10 cellular contexts compared by ENCODE assay signal in the genomic region with DNA sequence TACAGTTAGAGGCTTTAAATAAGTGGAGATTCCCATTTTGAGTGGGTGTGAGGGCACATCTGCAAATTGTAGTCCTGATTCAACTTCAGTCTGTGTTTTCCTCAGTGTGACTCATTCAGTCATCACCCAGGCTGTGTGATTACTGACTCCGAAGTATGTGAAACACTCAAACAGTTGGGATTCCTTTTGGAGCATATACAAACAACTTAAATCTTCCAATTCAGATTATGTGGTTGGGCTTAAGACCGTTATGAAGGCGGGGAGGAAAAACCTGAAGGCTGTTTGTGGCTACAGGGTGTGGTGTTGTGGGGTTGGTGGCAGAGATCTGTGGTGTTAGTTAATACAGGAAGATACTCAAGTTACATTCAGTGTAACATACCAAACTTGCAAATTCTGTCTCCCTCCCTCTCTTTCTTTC.
DNase-seq lines count a peak whose midpoint lies in the region; ATAC-seq and TF ChIP-seq lines count a peak whose summit lies in the region.
"Had no signal": no experiment of that assay in that cellular context is flagged by ENCODE, and none has a peak within 500 bp of the region (broad histone marks: within the 10 kb centered on the region; RNA-seq: fewer than 3 reads in every experiment).

No MANE protein-coding gene starts in this region.

- TF ChIP-seq POLR2A in gastrocnemius medialis (IDR thresholded peaks at IDR 0.05), result no peak

- H4K20me1 ChIP-seq in PC-3 (ENCODE audit: low read length) (no peaks in the 10 kb centered on the region), osteoblast (ENCODE audit: insufficient read depth, low read length) (no peaks in the 10 kb centered on the region)

- H3K9me2 ChIP-seq in PC-3 (replicated peaks; ENCODE audit: low read length), result no peaks in the 10 kb centered on the region

- no peaks in the 10 kb centered on the region for H3K9me3 ChIP-seq in PC-3 (ENCODE audit: low read length)
- no peaks in the 10 kb centered on the region for H3K9me3 ChIP-seq in osteoblast (ENCODE audit: low read depth, low read length)
- H3K9me3 ChIP-seq in gastrocnemius medialis, result no peaks in the 10 kb centered on the region

- no peak for TF ChIP-seq CTCF in PC-3 (conservative IDR thresholded peaks at IDR 0.05; ENCODE audit: low read depth, low read length)
- TF ChIP-seq CTCF in osteoblast (IDR thresholded peaks at IDR 0.05; ENCODE audit: extremely low read depth, low read depth, low read length), result no peak
- no peak for TF ChIP-seq CTCF in gastrocnemius medialis (IDR thresholded peaks at IDR 0.05 in 4 of 5, conservative IDR thresholded peaks at IDR 0.05 in 1 of 5)

- H3K4me3 ChIP-seq in PC-3 (ENCODE audit: low read length) (peak overlapping the region; percentile 31; the same call in 1 of the 2 replicates), osteoblast (ENCODE audit: insufficient read depth, low read length) (peak overlapping the region; percentile 46), gastrocnemius medialis (no peak overlapping the region)

- no peak overlapping the region for H3K9ac ChIP-seq in PC-3 (ENCODE audit: low read length)

- no TSS peak for BruUV-seq in PC-3 (replicated peaks; lab: Mats Ljungman, UMichigan)

- H3K36me3 ChIP-seq in PC-3 (ENCODE audit: low read depth, low read length), result no peaks in the 10 kb centered on the region
- H3K36me3 ChIP-seq in osteoblast (ENCODE audit: insufficient read depth, low read length), result no peaks in the 10 kb centered on the region
- no peaks in the 10 kb centered on the region for H3K36me3 ChIP-seq in gastrocnemius medialis

- H3K4me1 ChIP-seq in PC-3 (ENCODE audit: insufficient read depth, low read length) (peaks cover 34% of the 10 kb centered on the region), osteoblast (ENCODE audit: insufficient read depth, low read length) (peaks cover 23% of the 10 kb centered on the region), gastrocnemius medialis (no peaks in the 10 kb centered on the region)

- POLR2A ChIA-PET in PC-3 (lab: Charles Lee; ENCODE audit: unreplicated experiment), result no interaction called here

- peak; percentile 96 for ATAC-seq in PC-3
- ATAC-seq in GM21619 (IDR thresholded peaks at IDR 0.05; ENCODE audit: unreplicated experiment), result no peak
- ATAC-seq in gastrocnemius medialis, result no peak

- DNase-seq in GOT3 (lab: John Stamatoyannopoulos, UW), result peak; percentile 39
- DNase-seq in PC-3, result peak; percentile 96
- DNase-seq in epidermal melanocyte (ENCODE audit: insufficient read length, low spot score), result peak; percentile 21
- peak; percentile 73 for DNase-seq in osteoblast (ENCODE audit: insufficient read length, low spot score, missing footprints)
- no peak for DNase-seq in C1 segment of cervical spinal cord (lab: John Stamatoyannopoulos, UW)
- DNase-seq in activated effector memory CD4-positive, alpha-beta T cell treated with Interleukin-2 at 50 U/mL for 16 hours, result no peak
- no peak for DNase-seq in gastrocnemius medialis
- DNase-seq: activated CD4-positive, alpha-beta T cell treated with anti-CD3 and anti-CD28 coated beads for 1 hour; retina had no signal

- H3K79me2 ChIP-seq in PC-3 (ENCODE audit: low read length), result no peaks in the 10 kb centered on the region
- H3K79me2 ChIP-seq in osteoblast (ENCODE audit: insufficient read depth, low read length), result no peaks in the 10 kb centered on the region

- CTCF ChIA-PET in PC-3 (lab: Charles Lee), result no interaction called here

- intact Hi-C loops in PC-3 (cut with micrococcal nuclease), result loop anchor here (1.0 to 10.0 kb wide), 3 partner anchors 110 to 282 kb away; no protein-coding TSS in a partner anchor
- intact Hi-C loops in gastrocnemius medialis (cut with DNase I; ENCODE audit: low total_unique reads), result no loop called here

- H3K27me3 ChIP-seq in PC-3 (ENCODE audit: low read length), result no peaks in the 10 kb centered on the region
- no peaks in the 10 kb centered on the region for H3K27me3 ChIP-seq in osteoblast (ENCODE audit: insufficient read depth, low read length)
- no peaks in the 10 kb centered on the region for H3K27me3 ChIP-seq in gastrocnemius medialis

- in situ Hi-C loops in gastrocnemius medialis (cut with MboI; ENCODE audit: low sequenced_read_pairs in 4 of 4), result no loop called here

- H3K4me2 ChIP-seq in PC-3 (ENCODE audit: low read length), result peak overlapping the region; percentile 70
- peak overlapping the region; percentile 75 for H3K4me2 ChIP-seq in osteoblast (ENCODE audit: insufficient read depth, low read length)

- peaks cover 3% of the 10 kb centered on the region for H3F3A ChIP-seq in PC-3 (ENCODE audit: low read length, unreplicated experiment)

- H3K27ac ChIP-seq in PC-3 (ENCODE audit: low read length) (peak overlapping the region; percentile 72), osteoblast (ENCODE audit: low read depth, low read length) (peak overlapping the region; percentile 92), gastrocnemius medialis (no peak overlapping the region)

- H2AFZ ChIP-seq in PC-3 (ENCODE audit: low read length) (0 out of 2 replicates have a peak overlapping the region, but pooled peaks have one; percentile 13), osteoblast (ENCODE audit: low read length) (no peak overlapping the region)

Comparison
In these comparisons a context has a peak if more than half of its experiments do, and no peak if none do; other contexts are left out.
1. DNase-seq: peak in GOT3 (single experiment), PC-3 (single experiment), epidermal melanocyte (single experiment) and osteoblast (single experiment); none in C1 segment of cervical spinal cord (0 of 14), activated effector memory CD4-positive, alpha-beta T cell treated with Interleukin-2 at 50 U/mL for 16 hours (single experiment) and gastrocnemius medialis (0 of 2).
2. H3K27ac ChIP-seq: peak in PC-3 (single experiment) and osteoblast (single experiment); none in gastrocnemius medialis (0 of 4).
3. H3K4me3 ChIP-seq: peak in PC-3 (single experiment) and osteoblast (single experiment); none in gastrocnemius medialis (0 of 4).